Comparison of ENCODE assay signal across 25 cellular contexts in genomic region chr13:104001766-104002165, GRCh38.
"Had no signal": no experiment of that assay in that cellular context is flagged by ENCODE, and none has a peak within 500 bp of the region (broad histone marks: within the 10 kb centered on the region; RNA-seq: fewer than 3 reads in every experiment).

No MANE protein-coding gene starts in this region.

- DNase-seq: activated CD4-positive, alpha-beta memory T cell treated with anti-CD3 and anti-CD28 coated beads, Interleukin-2, amount 10 ng/mL, durations not matched to agents 7 days and 5 days; activated CD4-positive, alpha-beta T cell treated with anti-CD3 and anti-CD28 coated beads for 1 hour; activated CD4-positive, alpha-beta T cell treated with anti-CD3 and anti-CD28 coated beads for 4 hours; activated CD4-positive, alpha-beta T cell treated with anti-CD3 and anti-CD28 coated beads, Interleukin-2, amount 10 ng/mL, durations not matched to agents 7 days and 5 days; activated CD4-positive, alpha-beta T cell treated with anti-CD3 and anti-CD28 coated beads, Interleukin-2, amount 50 U/mL, for 4 hours; activated CD8-positive, alpha-beta memory T cell treated with anti-CD3 and anti-CD28 coated beads, Interleukin-2, amount 50 U/mL, for 48 hours; activated gamma-delta T cell treated with Interleukin-2 at 50 U/mL for 16 hours; activated naive CD4-positive, alpha-beta T cell treated with anti-CD3 and anti-CD28 coated beads, Interleukin-2, amount 50 U/mL, for 16 hours; activated naive CD4-positive, alpha-beta T cell treated with Interleukin-2 at 50 U/mL for 16 hours; activated T-cell treated with anti-CD3 and anti-CD28 coated beads for 4 hours; activated T-cell treated with anti-CD3 and anti-CD28 coated beads, Interleukin-2, amount 50 U/mL, for 24 hours; activated T-cell treated with anti-CD3 and anti-CD28 coated beads, Interleukin-2, amount 50 U/mL, for 72 hours; amniotic stem cell; anterior cingulate cortex; brain microvascular endothelial cell; caudate nucleus; cortex of kidney; dermis blood vessel endothelial cell; effector CD4-positive, alpha-beta T cell; effector memory CD8-positive, alpha-beta T cell; esophagus squamous epithelium; foreskin melanocyte; T-helper 2 cell had no signal

- H3K27ac ChIP-seq: brain microvascular endothelial cell, epithelial cell of prostate, esophagus squamous epithelium, gastroesophageal sphincter had no signal

- H3K4me3 ChIP-seq: esophagus squamous epithelium, gastroesophageal sphincter had no signal

- H3K36me3 ChIP-seq: brain microvascular endothelial cell, esophagus squamous epithelium, gastroesophageal sphincter had no signal

- ATAC-seq: activated T-cell treated with anti-CD3 and anti-CD28 coated beads, Interleukin-2, amount 50 U/mL, for 72 hours; effector memory CD8-positive, alpha-beta T cell; gastroesophageal sphincter had no signal

- H3K27me3 ChIP-seq: brain microvascular endothelial cell, esophagus squamous epithelium, gastroesophageal sphincter had no signal

- H3K9me3 ChIP-seq: esophagus squamous epithelium, gastroesophageal sphincter had no signal

- H3K4me1 ChIP-seq: esophagus squamous epithelium, gastroesophageal sphincter had no signal
